ENCODE assay signal across 1 cellular context in the genomic region with DNA sequence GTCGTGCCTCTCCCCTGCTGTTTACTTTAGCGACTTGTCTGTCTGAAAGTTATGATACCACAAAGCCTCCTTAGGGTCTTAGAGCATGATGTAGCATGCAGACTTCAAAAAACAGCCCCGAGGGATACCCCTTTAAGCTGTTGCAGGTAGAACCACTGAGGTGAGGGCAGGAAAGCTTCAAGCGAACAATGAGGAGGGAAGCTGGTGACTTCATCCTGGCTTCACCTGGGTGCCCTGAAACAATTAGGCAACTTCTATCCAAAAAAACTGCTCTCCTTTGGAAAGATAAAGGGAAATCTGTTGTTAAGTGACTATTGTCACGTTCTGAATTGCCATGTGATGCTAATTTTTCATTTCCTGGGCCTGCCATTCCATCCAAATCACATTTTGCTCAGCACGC.
TF ChIP-seq lines count a peak whose summit lies in the region.

No MANE protein-coding gene starts in this region.

TF ChIP-seq in GM12878, 131 proteins besides CTCF, POLR2A, EP300 and RAD21 (continued from another document):
- TF ChIP-seq, protein P1, sequence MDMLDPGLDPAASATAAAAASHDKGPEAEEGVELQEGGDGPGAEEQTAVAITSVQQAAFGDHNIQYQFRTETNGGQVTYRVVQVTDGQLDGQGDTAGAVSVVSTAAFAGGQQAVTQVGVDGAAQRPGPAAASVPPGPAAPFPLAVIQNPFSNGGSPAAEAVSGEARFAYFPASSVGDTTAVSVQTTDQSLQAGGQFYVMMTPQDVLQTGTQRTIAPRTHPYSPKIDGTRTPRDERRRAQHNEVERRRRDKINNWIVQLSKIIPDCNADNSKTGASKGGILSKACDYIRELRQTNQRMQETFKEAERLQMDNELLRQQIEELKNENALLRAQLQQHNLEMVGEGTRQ (IDR thresholded peaks at IDR 0.05; ENCODE audit: borderline replicate concordance, low read depth, low read length): no peak
- TF ChIP-seq RFX5 (IDR thresholded peaks at IDR 0.05; ENCODE audit: low read depth, low read length): no peak
